Comparison of ENCODE assay signal across 1 cellular context in genomic region chr5:87308024-87308423, GRCh38.
TF ChIP-seq lines count a peak whose summit lies in the region.

No MANE protein-coding gene starts in this region.

TF ChIP-seq in H1, 55 proteins besides CTCF, POLR2A, EP300 and RAD21:
- TF ChIP-seq GTF2F1 (IDR thresholded peaks at IDR 0.05; ENCODE audit: borderline replicate concordance, low read depth, low read length), result no peak
- TF ChIP-seq, protein P1, sequence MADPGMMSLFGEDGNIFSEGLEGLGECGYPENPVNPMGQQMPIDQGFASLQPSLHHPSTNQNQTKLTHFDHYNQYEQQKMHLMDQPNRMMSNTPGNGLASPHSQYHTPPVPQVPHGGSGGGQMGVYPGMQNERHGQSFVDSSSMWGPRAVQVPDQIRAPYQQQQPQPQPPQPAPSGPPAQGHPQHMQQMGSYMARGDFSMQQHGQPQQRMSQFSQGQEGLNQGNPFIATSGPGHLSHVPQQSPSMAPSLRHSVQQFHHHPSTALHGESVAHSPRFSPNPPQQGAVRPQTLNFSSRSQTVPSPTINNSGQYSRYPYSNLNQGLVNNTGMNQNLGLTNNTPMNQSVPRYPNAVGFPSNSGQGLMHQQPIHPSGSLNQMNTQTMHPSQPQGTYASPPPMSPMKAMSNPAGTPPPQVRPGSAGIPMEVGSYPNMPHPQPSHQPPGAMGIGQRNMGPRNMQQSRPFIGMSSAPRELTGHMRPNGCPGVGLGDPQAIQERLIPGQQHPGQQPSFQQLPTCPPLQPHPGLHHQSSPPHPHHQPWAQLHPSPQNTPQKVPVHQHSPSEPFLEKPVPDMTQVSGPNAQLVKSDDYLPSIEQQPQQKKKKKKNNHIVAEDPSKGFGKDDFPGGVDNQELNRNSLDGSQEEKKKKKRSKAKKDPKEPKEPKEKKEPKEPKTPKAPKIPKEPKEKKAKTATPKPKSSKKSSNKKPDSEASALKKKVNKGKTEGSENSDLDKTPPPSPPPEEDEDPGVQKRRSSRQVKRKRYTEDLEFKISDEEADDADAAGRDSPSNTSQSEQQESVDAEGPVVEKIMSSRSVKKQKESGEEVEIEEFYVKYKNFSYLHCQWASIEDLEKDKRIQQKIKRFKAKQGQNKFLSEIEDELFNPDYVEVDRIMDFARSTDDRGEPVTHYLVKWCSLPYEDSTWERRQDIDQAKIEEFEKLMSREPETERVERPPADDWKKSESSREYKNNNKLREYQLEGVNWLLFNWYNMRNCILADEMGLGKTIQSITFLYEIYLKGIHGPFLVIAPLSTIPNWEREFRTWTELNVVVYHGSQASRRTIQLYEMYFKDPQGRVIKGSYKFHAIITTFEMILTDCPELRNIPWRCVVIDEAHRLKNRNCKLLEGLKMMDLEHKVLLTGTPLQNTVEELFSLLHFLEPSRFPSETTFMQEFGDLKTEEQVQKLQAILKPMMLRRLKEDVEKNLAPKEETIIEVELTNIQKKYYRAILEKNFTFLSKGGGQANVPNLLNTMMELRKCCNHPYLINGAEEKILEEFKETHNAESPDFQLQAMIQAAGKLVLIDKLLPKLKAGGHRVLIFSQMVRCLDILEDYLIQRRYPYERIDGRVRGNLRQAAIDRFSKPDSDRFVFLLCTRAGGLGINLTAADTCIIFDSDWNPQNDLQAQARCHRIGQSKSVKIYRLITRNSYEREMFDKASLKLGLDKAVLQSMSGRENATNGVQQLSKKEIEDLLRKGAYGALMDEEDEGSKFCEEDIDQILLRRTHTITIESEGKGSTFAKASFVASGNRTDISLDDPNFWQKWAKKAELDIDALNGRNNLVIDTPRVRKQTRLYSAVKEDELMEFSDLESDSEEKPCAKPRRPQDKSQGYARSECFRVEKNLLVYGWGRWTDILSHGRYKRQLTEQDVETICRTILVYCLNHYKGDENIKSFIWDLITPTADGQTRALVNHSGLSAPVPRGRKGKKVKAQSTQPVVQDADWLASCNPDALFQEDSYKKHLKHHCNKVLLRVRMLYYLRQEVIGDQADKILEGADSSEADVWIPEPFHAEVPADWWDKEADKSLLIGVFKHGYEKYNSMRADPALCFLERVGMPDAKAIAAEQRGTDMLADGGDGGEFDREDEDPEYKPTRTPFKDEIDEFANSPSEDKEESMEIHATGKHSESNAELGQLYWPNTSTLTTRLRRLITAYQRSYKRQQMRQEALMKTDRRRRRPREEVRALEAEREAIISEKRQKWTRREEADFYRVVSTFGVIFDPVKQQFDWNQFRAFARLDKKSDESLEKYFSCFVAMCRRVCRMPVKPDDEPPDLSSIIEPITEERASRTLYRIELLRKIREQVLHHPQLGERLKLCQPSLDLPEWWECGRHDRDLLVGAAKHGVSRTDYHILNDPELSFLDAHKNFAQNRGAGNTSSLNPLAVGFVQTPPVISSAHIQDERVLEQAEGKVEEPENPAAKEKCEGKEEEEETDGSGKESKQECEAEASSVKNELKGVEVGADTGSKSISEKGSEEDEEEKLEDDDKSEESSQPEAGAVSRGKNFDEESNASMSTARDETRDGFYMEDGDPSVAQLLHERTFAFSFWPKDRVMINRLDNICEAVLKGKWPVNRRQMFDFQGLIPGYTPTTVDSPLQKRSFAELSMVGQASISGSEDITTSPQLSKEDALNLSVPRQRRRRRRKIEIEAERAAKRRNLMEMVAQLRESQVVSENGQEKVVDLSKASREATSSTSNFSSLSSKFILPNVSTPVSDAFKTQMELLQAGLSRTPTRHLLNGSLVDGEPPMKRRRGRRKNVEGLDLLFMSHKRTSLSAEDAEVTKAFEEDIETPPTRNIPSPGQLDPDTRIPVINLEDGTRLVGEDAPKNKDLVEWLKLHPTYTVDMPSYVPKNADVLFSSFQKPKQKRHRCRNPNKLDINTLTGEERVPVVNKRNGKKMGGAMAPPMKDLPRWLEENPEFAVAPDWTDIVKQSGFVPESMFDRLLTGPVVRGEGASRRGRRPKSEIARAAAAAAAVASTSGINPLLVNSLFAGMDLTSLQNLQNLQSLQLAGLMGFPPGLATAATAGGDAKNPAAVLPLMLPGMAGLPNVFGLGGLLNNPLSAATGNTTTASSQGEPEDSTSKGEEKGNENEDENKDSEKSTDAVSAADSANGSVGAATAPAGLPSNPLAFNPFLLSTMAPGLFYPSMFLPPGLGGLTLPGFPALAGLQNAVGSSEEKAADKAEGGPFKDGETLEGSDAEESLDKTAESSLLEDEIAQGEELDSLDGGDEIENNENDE (IDR thresholded peaks at IDR 0.05; ENCODE audit: insufficient replicate concordance, low read length), result no peak
- TF ChIP-seq KDM5A (IDR thresholded peaks at IDR 0.05; ENCODE audit: low read length), result no peak
- TF ChIP-seq CREB1 (IDR thresholded peaks at IDR 0.05), result no peak
- no peak for TF ChIP-seq MAX (IDR thresholded peaks at IDR 0.05)
